Comparison of ENCODE assay signal across 8 cellular contexts in the genomic region with DNA sequence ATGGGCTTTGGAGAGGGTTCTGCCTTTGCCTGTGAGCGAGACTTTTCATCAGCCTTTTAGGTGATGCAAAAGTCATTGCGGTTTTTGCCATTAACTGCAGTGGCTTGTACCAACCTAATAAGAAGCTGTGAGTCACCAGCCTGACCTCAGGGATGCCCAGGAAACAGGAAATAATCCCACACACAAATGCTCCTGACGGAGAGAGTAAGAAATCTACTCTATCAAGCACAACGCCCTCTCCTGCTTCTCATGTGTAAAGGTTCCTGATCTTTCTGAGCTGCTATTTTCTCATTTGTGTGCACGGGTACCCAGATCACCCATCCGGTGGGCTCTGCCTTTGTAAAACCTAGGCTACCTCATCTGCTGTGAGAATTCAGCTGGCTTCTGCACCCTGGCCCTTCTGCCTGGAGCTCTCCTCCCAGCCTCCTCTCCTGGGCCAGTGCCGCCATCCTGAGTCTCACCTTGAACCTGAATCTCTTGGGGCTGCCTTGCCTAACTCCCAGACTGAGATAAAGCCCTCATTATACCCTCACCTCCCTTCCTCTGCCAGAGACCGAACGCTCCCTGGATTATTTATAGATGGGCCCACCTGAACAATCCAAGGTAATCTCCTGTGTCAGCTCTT.
DNase-seq lines count a peak whose midpoint lies in the region; ATAC-seq and TF ChIP-seq lines count a peak whose summit lies in the region.

No MANE protein-coding gene starts in this region.

- H3K27ac Mint-ChIP-seq in neural crest cell (ENCODE audit: unreplicated experiment), result no peak overlapping the region

- TF ChIP-seq CTCF in choroid plexus epithelial cell (conservative IDR thresholded peaks at IDR 0.05; ENCODE audit: low read depth, low read length) (peak; percentile 66), neural crest cell (conservative IDR thresholded peaks at IDR 0.05) (peak; percentile 31)

- no peaks in the 10 kb centered on the region for H3K27me3 Mint-ChIP-seq in neural crest cell (ENCODE audit: low read depth)

- no peak for ATAC-seq in GM21786 (IDR thresholded peaks at IDR 0.05; ENCODE audit: unreplicated experiment)

- no peaks in the 10 kb centered on the region for H3K36me3 Mint-ChIP-seq in neural crest cell (ENCODE audit: low read depth)

- H3K4me3 ChIP-seq in choroid plexus epithelial cell (ENCODE audit: low read depth, low read length), result no peak overlapping the region

- no peaks in the 10 kb centered on the region for H3K9me3 Mint-ChIP-seq in neural crest cell

- DNase-seq in EL, result peak; percentile 89
- peak; percentile 45 for DNase-seq in NCI-H82 (lab: John Stamatoyannopoulos, UW)
- peak; percentile 85 for DNase-seq in choroid plexus epithelial cell (ENCODE audit: low read depth)
- DNase-seq in neural crest cell (ENCODE audit: low read depth, low spot score), result no peak
- DNase-seq in NCI-H524 treated with DMSO at 0.1 percent for 48 hours (lab: John Stamatoyannopoulos, UW), result no peak
- DNase-seq in mucosa of gallbladder (ENCODE audit: low spot score), result no peak
- no peak for DNase-seq in NCI-H1436 (lab: John Stamatoyannopoulos, UW)

- peaks cover 5% of the 10 kb centered on the region for H3K4me1 Mint-ChIP-seq in neural crest cell

- H3K4me3 Mint-ChIP-seq in neural crest cell, result no peak overlapping the region

Comparison
In these comparisons a context has a peak if more than half of its experiments do, and no peak if none do; other contexts are left out.
1. DNase-seq: peak in EL (single experiment), NCI-H82 (single experiment) and choroid plexus epithelial cell (single experiment); none in neural crest cell (single experiment), NCI-H524 treated with DMSO at 0.1 percent for 48 hours (single experiment), mucosa of gallbladder (single experiment) and NCI-H1436 (single experiment).